Comparison of ENCODE assay signal across 11 cellular contexts in the genomic region with DNA sequence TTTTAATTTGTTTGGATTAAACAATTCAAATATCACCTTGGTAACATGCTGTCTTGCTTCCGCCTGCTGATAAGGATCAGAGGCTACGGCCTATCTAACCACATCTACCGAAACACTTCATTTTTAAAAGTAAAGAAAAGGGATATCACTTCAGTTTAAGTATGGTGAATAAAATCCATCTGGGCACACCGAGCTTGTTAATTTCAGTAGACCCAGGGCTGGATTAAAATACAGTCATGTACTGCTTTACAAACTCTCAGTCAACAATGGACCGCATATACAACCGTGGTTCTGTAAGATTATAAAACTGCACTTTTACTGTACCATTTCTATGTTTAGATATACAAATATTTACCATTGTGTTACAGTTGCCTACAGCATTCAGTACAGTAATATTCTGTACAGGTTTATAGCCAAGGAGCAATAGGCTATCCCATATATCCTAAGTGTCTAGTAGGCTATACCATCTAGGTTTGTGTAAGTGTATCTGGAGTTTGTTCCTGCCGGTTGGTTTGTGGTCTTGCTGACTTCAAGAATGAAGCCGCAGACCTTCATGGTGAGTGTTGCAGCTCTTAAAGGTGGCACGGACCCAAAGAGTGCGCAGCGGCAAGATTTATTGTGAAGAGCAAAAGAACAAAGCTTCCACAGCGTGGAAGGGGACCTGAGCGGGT. TPM values are rescaled to one million over a fixed set of nuclear protein-coding genes. Genes with fewer than 3 reads are reported as not detected.
DNase-seq lines count a peak whose midpoint lies in the region; ATAC-seq and TF ChIP-seq lines count a peak whose summit lies in the region.
"Had no signal": no experiment of that assay in that cellular context is flagged by ENCODE, and none has a peak within 500 bp of the region (broad histone marks: within the 10 kb centered on the region; RNA-seq: fewer than 3 reads in every experiment).

No MANE protein-coding gene starts in this region.

- H3K4me3 Mint-ChIP-seq in T-helper 1 cell treated with Interleukin-12 subunit alpha and Interleukin-12 subunit beta and Interleukin-4 antibody, amounts not matched to agents 30 μg/mL and 1 μg/mL, for 36 hours: no peak overlapping the region
- H3K4me3 Mint-ChIP-seq in immature natural killer cell (peak overlapping the region; percentile 61 to 85 (median 83)), mesothelial cell of epicardium (no peak overlapping the region)

- no peak for TF ChIP-seq POLR2A in right lobe of liver (IDR thresholded peaks at IDR 0.05)

- peaks cover 9% of the 10 kb centered on the region for H3K9me3 Mint-ChIP-seq in T-helper 1 cell treated with Interleukin-12 subunit alpha and Interleukin-12 subunit beta and Interleukin-4 antibody, amounts not matched to agents 30 μg/mL and 1 μg/mL, for 36 hours
- no peaks in the 10 kb centered on the region for H3K9me3 Mint-ChIP-seq in immature natural killer cell
- peaks cover 8% of the 10 kb centered on the region for H3K9me3 Mint-ChIP-seq in mesothelial cell of epicardium

- H3K4me1 Mint-ChIP-seq in T-helper 1 cell treated with Interleukin-12 subunit alpha and Interleukin-12 subunit beta and Interleukin-4 antibody, amounts not matched to agents 30 μg/mL and 1 μg/mL, for 36 hours (ENCODE audit: low read depth): peaks cover 35% of the 10 kb centered on the region
- H3K4me1 Mint-ChIP-seq in immature natural killer cell (peaks cover 59 to 86% of the 10 kb centered on the region in 2 donors), mesothelial cell of epicardium (peaks cover 27% of the 10 kb centered on the region)

- intact Hi-C loops in right lobe of liver (cut with DNase I): no loop called here

- no peak overlapping the region for H3K4me3 ChIP-seq in right lobe of liver
- H3K4me3 ChIP-seq: HAP-1, SJCRH30 had no signal

- H3K36me3 Mint-ChIP-seq in T-helper 1 cell treated with Interleukin-12 subunit alpha and Interleukin-12 subunit beta and Interleukin-4 antibody, amounts not matched to agents 30 μg/mL and 1 μg/mL, for 36 hours (ENCODE audit: low read depth): peaks cover 12% of the 10 kb centered on the region
- H3K36me3 Mint-ChIP-seq in immature natural killer cell (peaks cover 0 to 4% (median 0%) of the 10 kb centered on the region in 3 donors), mesothelial cell of epicardium (peaks cover 9% of the 10 kb centered on the region)

- 67% methylated on average over 12 of the region's 13 CpGs for WGBS in right lobe of liver (ENCODE audit: insufficient coverage, low coverage, low lambda C conversion rate, missing lambda C conversion rate)

- peak overlapping the region; percentile 27 for H3K27ac Mint-ChIP-seq in T-helper 1 cell treated with Interleukin-12 subunit alpha and Interleukin-12 subunit beta and Interleukin-4 antibody, amounts not matched to agents 30 μg/mL and 1 μg/mL, for 36 hours
- H3K27ac Mint-ChIP-seq in immature natural killer cell (peak overlapping the region; percentile 16 to 88 (median 86)), mesothelial cell of epicardium (no peak overlapping the region)

- H3K9me3 ChIP-seq in right lobe of liver: no peaks in the 10 kb centered on the region
- H3K9me3 ChIP-seq: HAP-1, heart left ventricle, SJCRH30 had no signal

- no peaks in the 10 kb centered on the region for H3K27me3 ChIP-seq in right lobe of liver
- H3K27me3 ChIP-seq: heart left ventricle, SJCRH30 had no signal

- no peak for ATAC-seq in right lobe of liver
- ATAC-seq: heart left ventricle had no signal

- no peak for TF ChIP-seq CTCF in right lobe of liver (IDR thresholded peaks at IDR 0.05)
- TF ChIP-seq CTCF in mesothelial cell of epicardium (IDR thresholded peaks at IDR 0.05; ENCODE audit: unreplicated experiment): no peak

- no peak overlapping the region for H3K27ac ChIP-seq in right lobe of liver
- H3K27ac ChIP-seq: heart left ventricle had no signal

- H3K36me3 ChIP-seq in right lobe of liver: no peaks in the 10 kb centered on the region
- H3K36me3 ChIP-seq: heart left ventricle had no signal

- H3K27me3 Mint-ChIP-seq in T-helper 1 cell treated with Interleukin-12 subunit alpha and Interleukin-12 subunit beta and Interleukin-4 antibody, amounts not matched to agents 30 μg/mL and 1 μg/mL, for 36 hours (ENCODE audit: low read depth): peaks cover 39% of the 10 kb centered on the region
- H3K27me3 Mint-ChIP-seq in immature natural killer cell (ENCODE audit: low read depth in 3 of 3) (peaks cover 0 to 6% (median 5%) of the 10 kb centered on the region in 3 donors), mesothelial cell of epicardium (ENCODE audit: low read depth) (no peaks in the 10 kb centered on the region)

- DNase-seq in activated T-cell treated with anti-CD3 and anti-CD28 coated beads for 48 hours (ENCODE audit: low read depth) (peak; percentile 24), immature natural killer cell (peak; percentile 71 to 76 (median 75)), COLO829 (ENCODE audit: low spot score) (no peak), right lobe of liver (no peak), mesothelial cell of epicardium (ENCODE audit: low spot score in 2 of 2, unreplicated experiment in 2 of 2) (no peak), HPDE6-E6E7 (ENCODE audit: extremely low spot score) (no peak)
- DNase-seq in stimulated activated CD8-positive, alpha-beta memory T cell treated with anti-CD3 and anti-CD28 coated beads, Interleukin-4, amount 100 ng/mL, for 48 hours: peak; percentile 62
- DNase-seq: heart left ventricle, SJCRH30 had no signal

- H3K4me1 ChIP-seq in right lobe of liver: peaks cover 0 to 24% (median 7%) of the 10 kb centered on the region in 4 donors

RNA-seq across cellular contexts. Expression of a gene that starts 40.0 kb away (rescaled TPM):
- polyA plus RNA-seq in immature natural killer cell: 10 to 100 TPM; 40.4 to 59.6 (median 57.5) TPM
- 100 to 1,000 TPM in 1 of 6 experiments, 10 to 100 TPM in 5; 33.4 to 116 (median 41.8) TPM for total RNA-seq in right lobe of liver
- total RNA-seq in mesothelial cell of epicardium: 83.6 to 88.5 TPM (median 84.1 TPM) in 3 replicates

Comparison
In these comparisons a context has a peak if more than half of its experiments do, and no peak if none do; other contexts are left out.
1. H3K4me3 Mint-ChIP-seq: peak in immature natural killer cell (5 of 5); none in T-helper 1 cell treated with Interleukin-12 subunit alpha and Interleukin-12 subunit beta and Interleukin-4 antibody, amounts not matched to agents 30 μg/mL and 1 μg/mL, for 36 hours (single experiment) and mesothelial cell of epicardium (single experiment).
2. DNase-seq: peak in activated T-cell treated with anti-CD3 and anti-CD28 coated beads for 48 hours (single experiment), immature natural killer cell (3 of 3) and stimulated activated CD8-positive, alpha-beta memory T cell treated with anti-CD3 and anti-CD28 coated beads, Interleukin-4, amount 100 ng/mL, for 48 hours (single experiment); none in COLO829 (single experiment), right lobe of liver (0 of 3), mesothelial cell of epicardium (0 of 2) and HPDE6-E6E7 (single experiment).